ENCODE assay signal across 8 cellular contexts in genomic region chr5:155728857-155729683, GRCh38.
DNase-seq lines count a peak whose midpoint lies in the region; ATAC-seq and TF ChIP-seq lines count a peak whose summit lies in the region.

No MANE protein-coding gene starts in this region.

- DNase-seq in ELF-1 (ENCODE audit: low read depth, low spot score) (peak; percentile 23), RWPE2 (ENCODE audit: low spot score) (peak; percentile 58), right cardiac atrium (peak in 2 of 3 donors; percentile 60 to 64), SKM-1 treated with dmso at 0.1 percent for 144 hours (lab: John Stamatoyannopoulos, UW; ENCODE audit: unreplicated experiment) (no peak), SKM-1 (lab: John Stamatoyannopoulos, UW; ENCODE audit: unreplicated experiment) (no peak), AML-193 (lab: John Stamatoyannopoulos, UW) (no peak), amniotic stem cell (lab: John Stamatoyannopoulos, UW) (no peak)

- peaks cover 63% of the 10 kb centered on the region for H3K27me3 ChIP-seq in RWPE2 (ENCODE audit: insufficient read depth, poor library complexity, severe bottlenecking)
- no peaks in the 10 kb centered on the region for H3K27me3 ChIP-seq in right cardiac atrium (ENCODE audit: control insufficient read depth, insufficient read depth)
- H3K27me3 ChIP-seq in rectal smooth muscle tissue (ENCODE audit: control insufficient read depth, insufficient read depth, low read length) = peaks cover 9% of the 10 kb centered on the region

- intact Hi-C loops in right cardiac atrium (cut with DNase I) = loop anchor here in 1 of 4 donors (10.0 kb wide), 1 partner anchor 594 kb away; no protein-coding TSS in a partner anchor

- no peak overlapping the region for H3K9ac ChIP-seq in rectal smooth muscle tissue (ENCODE audit: low read length)

- no peaks in the 10 kb centered on the region for H3K9me3 ChIP-seq in RWPE2 (ENCODE audit: severe bottlenecking)
- no peaks in the 10 kb centered on the region for H3K9me3 ChIP-seq in right cardiac atrium (ENCODE audit: control insufficient read depth, low read length)

- TF ChIP-seq CTCF in RWPE2 (IDR thresholded peaks at IDR 0.05; ENCODE audit: poor library complexity, severe bottlenecking) = no peak

- H3K27ac ChIP-seq in RWPE2 (ENCODE audit: poor library complexity, severe bottlenecking) = no peak overlapping the region
- H3K27ac ChIP-seq in right cardiac atrium (ENCODE audit: low read length) = peak overlapping the region; percentile 44
- H3K27ac ChIP-seq in rectal smooth muscle tissue (ENCODE audit: low read depth, low read length) = no peak overlapping the region

- no peak; the same call in 2 of the 3 replicates for ATAC-seq in RWPE2 (ENCODE audit: low read depth)
- peak; percentile 42 to 50 for ATAC-seq in right cardiac atrium

- H3K4me3 ChIP-seq in RWPE2 (ENCODE audit: severe bottlenecking) (no peak overlapping the region), right cardiac atrium (ENCODE audit: low read length) (peak overlapping the region; percentile 52), rectal smooth muscle tissue (ENCODE audit: low read length) (peak overlapping the region; percentile 26)

- H3K4me1 ChIP-seq in RWPE2 (ENCODE audit: insufficient read depth, poor library complexity, severe bottlenecking) (no peaks in the 10 kb centered on the region), right cardiac atrium (ENCODE audit: control insufficient read depth, insufficient read depth, low read length) (peaks cover 3% of the 10 kb centered on the region), rectal smooth muscle tissue (ENCODE audit: control insufficient read depth, insufficient read depth, low read length) (peaks cover 3% of the 10 kb centered on the region)

- WGBS in right cardiac atrium = 2% methylated on average over 54 of the region's 54 CpGs

- H3K36me3 ChIP-seq in RWPE2 (ENCODE audit: low read depth) (no peaks in the 10 kb centered on the region), rectal smooth muscle tissue (ENCODE audit: control insufficient read depth, insufficient read depth, low read length) (no peaks in the 10 kb centered on the region)

Comparison
In these comparisons a context has a peak if more than half of its experiments do, and no peak if none do; other contexts are left out.
1. DNase-seq: peak in ELF-1 (single experiment), RWPE2 (single experiment) and right cardiac atrium (2 of 3); none in SKM-1 treated with dmso at 0.1 percent for 144 hours (single experiment), SKM-1 (single experiment), AML-193 (0 of 2) and amniotic stem cell (single experiment).